Comparison of ENCODE assay signal across 1 cellular context in the genomic region with DNA sequence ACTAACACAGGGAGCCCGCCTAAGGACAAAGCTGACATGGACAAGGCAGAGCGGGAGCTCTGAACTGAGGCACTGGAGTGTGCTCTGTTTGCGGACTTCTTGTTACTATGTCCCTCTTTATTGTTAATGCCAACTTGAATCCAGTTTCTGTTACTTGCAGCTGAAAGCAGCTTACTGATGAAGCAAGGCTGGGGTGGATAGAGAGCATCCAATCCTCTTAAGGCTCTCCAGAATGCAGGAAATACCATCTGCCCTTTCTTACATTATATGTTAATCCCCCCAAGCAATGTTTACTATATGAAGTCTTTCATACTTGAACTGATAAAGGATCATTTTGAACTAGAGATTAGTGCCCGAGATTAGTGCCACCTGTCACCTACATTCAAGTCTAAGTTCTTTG.
TF ChIP-seq lines count a peak whose summit lies in the region.

No MANE protein-coding gene starts in this region.

TF ChIP-seq in IMR-90, 13 proteins besides CTCF, POLR2A, EP300 and RAD21:
- TF ChIP-seq CHD1 (IDR thresholded peaks at IDR 0.05; ENCODE audit: low read depth, low read length) = no peak
- TF ChIP-seq MAFK (IDR thresholded peaks at IDR 0.05; ENCODE audit: low read depth, low read length) = no peak
- TF ChIP-seq MXI1 (IDR thresholded peaks at IDR 0.05; ENCODE audit: borderline replicate concordance, low read depth, low read length) = no peak
- TF ChIP-seq, protein P1, sequence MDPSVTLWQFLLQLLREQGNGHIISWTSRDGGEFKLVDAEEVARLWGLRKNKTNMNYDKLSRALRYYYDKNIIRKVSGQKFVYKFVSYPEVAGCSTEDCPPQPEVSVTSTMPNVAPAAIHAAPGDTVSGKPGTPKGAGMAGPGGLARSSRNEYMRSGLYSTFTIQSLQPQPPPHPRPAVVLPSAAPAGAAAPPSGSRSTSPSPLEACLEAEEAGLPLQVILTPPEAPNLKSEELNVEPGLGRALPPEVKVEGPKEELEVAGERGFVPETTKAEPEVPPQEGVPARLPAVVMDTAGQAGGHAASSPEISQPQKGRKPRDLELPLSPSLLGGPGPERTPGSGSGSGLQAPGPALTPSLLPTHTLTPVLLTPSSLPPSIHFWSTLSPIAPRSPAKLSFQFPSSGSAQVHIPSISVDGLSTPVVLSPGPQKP (IDR thresholded peaks at IDR 0.05; ENCODE audit: borderline replicate concordance, low read depth, low read length) = no peak
- TF ChIP-seq, protein P2, sequence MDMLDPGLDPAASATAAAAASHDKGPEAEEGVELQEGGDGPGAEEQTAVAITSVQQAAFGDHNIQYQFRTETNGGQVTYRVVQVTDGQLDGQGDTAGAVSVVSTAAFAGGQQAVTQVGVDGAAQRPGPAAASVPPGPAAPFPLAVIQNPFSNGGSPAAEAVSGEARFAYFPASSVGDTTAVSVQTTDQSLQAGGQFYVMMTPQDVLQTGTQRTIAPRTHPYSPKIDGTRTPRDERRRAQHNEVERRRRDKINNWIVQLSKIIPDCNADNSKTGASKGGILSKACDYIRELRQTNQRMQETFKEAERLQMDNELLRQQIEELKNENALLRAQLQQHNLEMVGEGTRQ (IDR thresholded peaks at IDR 0.05; ENCODE audit: low read depth, low read length) = no peak
- TF ChIP-seq BHLHE40 (IDR thresholded peaks at IDR 0.05; ENCODE audit: low read depth, low read length) = no peak
- no peak for TF ChIP-seq CEBPB (IDR thresholded peaks at IDR 0.05; ENCODE audit: low read depth, low read length)
- TF ChIP-seq NFE2L2 (IDR thresholded peaks at IDR 0.05; ENCODE audit: low read depth, low read length) = no peak
- TF ChIP-seq RCOR1 (IDR thresholded peaks at IDR 0.05; ENCODE audit: insufficient replicate concordance, low read length) = no peak
- TF ChIP-seq FOS (IDR thresholded peaks at IDR 0.05; ENCODE audit: low read depth, low read length) = no peak
- no peak for TF ChIP-seq RFX5 (IDR thresholded peaks at IDR 0.05; ENCODE audit: low read depth, low read length)
- no peak for TF ChIP-seq SMC3 (IDR thresholded peaks at IDR 0.05; ENCODE audit: low read depth, low read length)
